8 cellular contexts compared by ENCODE assay signal in the genomic region with DNA sequence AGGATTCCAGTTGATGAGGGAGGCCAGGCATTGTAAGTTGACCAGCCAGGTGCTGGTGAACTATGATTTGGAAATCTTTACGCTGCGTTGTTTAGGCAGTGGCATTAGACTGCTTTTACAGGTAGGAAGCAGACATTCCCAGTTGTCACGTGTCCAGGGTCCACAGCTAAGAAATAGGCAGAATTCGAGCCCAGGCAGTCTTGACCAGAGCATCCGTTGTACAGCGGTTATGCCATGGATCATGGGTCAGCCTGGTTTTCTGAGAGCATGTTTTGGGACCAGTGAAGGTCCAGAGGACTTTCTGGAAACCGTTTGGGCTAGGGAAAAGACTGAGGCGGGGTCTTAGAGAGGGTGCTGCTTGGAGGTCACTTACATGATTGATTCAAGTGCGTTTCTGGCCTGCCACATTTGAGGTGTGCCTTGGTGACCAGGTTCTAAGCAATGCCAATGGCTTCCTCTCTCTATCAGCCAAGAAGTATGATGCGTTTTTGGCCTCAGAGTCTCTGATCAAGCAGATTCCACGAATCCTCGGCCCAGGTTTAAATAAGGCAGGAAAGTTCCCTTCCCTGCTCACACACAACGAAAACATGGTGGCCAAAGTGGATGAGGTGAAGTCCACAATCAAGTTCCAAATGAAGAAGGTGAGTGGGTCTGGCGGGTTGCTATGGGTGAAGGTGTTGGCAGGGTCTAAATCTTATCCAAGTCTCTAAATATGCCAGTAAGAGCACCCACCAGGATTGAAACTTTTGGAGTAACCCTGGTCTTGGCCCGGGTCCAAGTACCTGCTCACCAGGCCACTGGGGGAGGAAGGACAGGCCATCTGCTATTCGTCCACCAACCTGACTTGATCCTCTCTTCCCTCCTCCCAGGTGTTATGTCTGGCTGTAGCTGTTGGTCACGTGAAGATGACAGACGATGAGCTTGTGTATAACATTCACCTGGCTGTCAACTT. TPM values are rescaled to one million over a fixed set of nuclear protein-coding genes. Genes with fewer than 3 reads are reported as not detected.
DNase-seq lines count a peak whose midpoint lies in the region; ATAC-seq and TF ChIP-seq lines count a peak whose summit lies in the region.

No MANE protein-coding gene starts in this region.

- DNase-seq in GM23338 (ENCODE audit: low spot score), result no peak
- DNase-seq in Peyer's patch, result no peak
- DNase-seq in effector memory CD8-positive, alpha-beta T cell, result no peak
- no peak for DNase-seq in NCI-H2107 treated with DMSO at 0.1 percent for 48 hours (lab: John Stamatoyannopoulos, UW; ENCODE audit: unreplicated experiment)
- DNase-seq in KG1 (lab: John Stamatoyannopoulos, UW), result no peak

- peak overlapping the region; percentile 93 for H3K4me3 Mint-ChIP-seq in GM23338
- peak overlapping the region; percentile 97 to 98 for H3K4me3 Mint-ChIP-seq in effector memory CD8-positive, alpha-beta T cell

- TF ChIP-seq CTCF in GM23338 (conservative IDR thresholded peaks at IDR 0.05; ENCODE audit: low read depth in 2 of 2), result no peak
- no peak for TF ChIP-seq CTCF in Peyer's patch (IDR thresholded peaks at IDR 0.05)

- peaks cover 78% of the 10 kb centered on the region for H3K36me3 Mint-ChIP-seq in GM23338 (ENCODE audit: low read depth)
- H3K36me3 Mint-ChIP-seq in effector memory CD8-positive, alpha-beta T cell (ENCODE audit: insufficient read depth), result peaks cover 70% of the 10 kb centered on the region

- H3K79me2 ChIP-seq in GM23338 (replicated peaks; ENCODE audit: insufficient read depth), result peaks cover 33% of the 10 kb centered on the region

- H3K27ac ChIP-seq in GM23338 (ENCODE audit: low read depth) (peak overlapping the region; percentile 96), Peyer's patch (peak overlapping the region; percentile 80 to 94 (median 90))

- H3K4me1 Mint-ChIP-seq in GM23338, result peaks cover 45% of the 10 kb centered on the region
- H3K4me1 Mint-ChIP-seq in effector memory CD8-positive, alpha-beta T cell (ENCODE audit: low read depth in 2 of 2), result peaks cover 31 to 35% of the 10 kb centered on the region in 2 donors

- no peaks in the 10 kb centered on the region for H3K9me2 ChIP-seq in GM23338 (ENCODE audit: insufficient read depth)

- H3K4me2 ChIP-seq in GM23338, result peak overlapping the region; percentile 100

- peak overlapping the region; percentile 99 for H3K27ac Mint-ChIP-seq in GM23338
- peak overlapping the region; percentile 97 to 99 for H3K27ac Mint-ChIP-seq in effector memory CD8-positive, alpha-beta T cell

- peaks cover 40% of the 10 kb centered on the region for H4K20me1 ChIP-seq in GM23338 (replicated peaks; ENCODE audit: insufficient read depth)

- H2AFZ ChIP-seq in GM23338 (no peak overlapping the region), neuron (ENCODE audit: low read depth, low read length) (no peak overlapping the region)

- H3F3A ChIP-seq in GM23338 (replicated peaks; ENCODE audit: low read depth), result peaks cover 65% of the 10 kb centered on the region

- peaks cover 8% of the 10 kb centered on the region; the same call in 2 of the 3 replicates for H3K9me3 Mint-ChIP-seq in GM23338
- H3K9me3 Mint-ChIP-seq in effector memory CD8-positive, alpha-beta T cell, result no peaks in the 10 kb centered on the region

- peaks cover 38% of the 10 kb centered on the region for H3K36me3 ChIP-seq in GM23338 (ENCODE audit: insufficient read depth)
- H3K36me3 ChIP-seq in Peyer's patch, result peaks cover 0 to 42% (median 0%) of the 10 kb centered on the region in 3 donors
- H3K36me3 ChIP-seq in neuron (ENCODE audit: insufficient read depth, low read length), result peaks cover 42% of the 10 kb centered on the region

- ATAC-seq in GM23338 (no peak), HG03442 (IDR thresholded peaks at IDR 0.05; ENCODE audit: unreplicated experiment) (no peak), GM18868 (IDR thresholded peaks at IDR 0.05; ENCODE audit: unreplicated experiment) (no peak)
- ATAC-seq in effector memory CD8-positive, alpha-beta T cell (replicated peaks), result no peak

- H3K27me3 ChIP-seq in GM23338 (ENCODE audit: insufficient read depth) (peaks cover 5% of the 10 kb centered on the region; the same call in 1 of the 2 replicates), Peyer's patch (no peaks in the 10 kb centered on the region), neuron (ENCODE audit: insufficient read depth, low read length) (no peaks in the 10 kb centered on the region)

- H3K9me3 ChIP-seq in Peyer's patch, result no peaks in the 10 kb centered on the region
- H3K9me3 ChIP-seq in neuron (ENCODE audit: low read length), result no peaks in the 10 kb centered on the region

- H3K4me1 ChIP-seq in GM23338 (ENCODE audit: insufficient read depth) (peaks cover 25% of the 10 kb centered on the region), Peyer's patch (peaks cover 0 to 43% (median 3%) of the 10 kb centered on the region in 4 donors), neuron (ENCODE audit: insufficient read depth, low read length) (peaks cover 18% of the 10 kb centered on the region)

- H3K27me3 Mint-ChIP-seq in GM23338 (ENCODE audit: insufficient read depth, low read depth, poor library complexity), result peaks cover 61% of the 10 kb centered on the region
- no peaks in the 10 kb centered on the region for H3K27me3 Mint-ChIP-seq in effector memory CD8-positive, alpha-beta T cell

- peak overlapping the region; percentile 100 for H3K4me3 ChIP-seq in GM23338
- peak overlapping the region; percentile 55 to 86 (median 73) for H3K4me3 ChIP-seq in Peyer's patch
- H3K4me3 ChIP-seq in neuron (ENCODE audit: low read length), result peak overlapping the region; percentile 62

- no peak for TF ChIP-seq POLR2A in Peyer's patch (IDR thresholded peaks at IDR 0.05)

TF ChIP-seq in GM23338, 12 proteins besides CTCF, POLR2A, EP300 and RAD21 (continues in another document):
- TF ChIP-seq, protein P1, sequence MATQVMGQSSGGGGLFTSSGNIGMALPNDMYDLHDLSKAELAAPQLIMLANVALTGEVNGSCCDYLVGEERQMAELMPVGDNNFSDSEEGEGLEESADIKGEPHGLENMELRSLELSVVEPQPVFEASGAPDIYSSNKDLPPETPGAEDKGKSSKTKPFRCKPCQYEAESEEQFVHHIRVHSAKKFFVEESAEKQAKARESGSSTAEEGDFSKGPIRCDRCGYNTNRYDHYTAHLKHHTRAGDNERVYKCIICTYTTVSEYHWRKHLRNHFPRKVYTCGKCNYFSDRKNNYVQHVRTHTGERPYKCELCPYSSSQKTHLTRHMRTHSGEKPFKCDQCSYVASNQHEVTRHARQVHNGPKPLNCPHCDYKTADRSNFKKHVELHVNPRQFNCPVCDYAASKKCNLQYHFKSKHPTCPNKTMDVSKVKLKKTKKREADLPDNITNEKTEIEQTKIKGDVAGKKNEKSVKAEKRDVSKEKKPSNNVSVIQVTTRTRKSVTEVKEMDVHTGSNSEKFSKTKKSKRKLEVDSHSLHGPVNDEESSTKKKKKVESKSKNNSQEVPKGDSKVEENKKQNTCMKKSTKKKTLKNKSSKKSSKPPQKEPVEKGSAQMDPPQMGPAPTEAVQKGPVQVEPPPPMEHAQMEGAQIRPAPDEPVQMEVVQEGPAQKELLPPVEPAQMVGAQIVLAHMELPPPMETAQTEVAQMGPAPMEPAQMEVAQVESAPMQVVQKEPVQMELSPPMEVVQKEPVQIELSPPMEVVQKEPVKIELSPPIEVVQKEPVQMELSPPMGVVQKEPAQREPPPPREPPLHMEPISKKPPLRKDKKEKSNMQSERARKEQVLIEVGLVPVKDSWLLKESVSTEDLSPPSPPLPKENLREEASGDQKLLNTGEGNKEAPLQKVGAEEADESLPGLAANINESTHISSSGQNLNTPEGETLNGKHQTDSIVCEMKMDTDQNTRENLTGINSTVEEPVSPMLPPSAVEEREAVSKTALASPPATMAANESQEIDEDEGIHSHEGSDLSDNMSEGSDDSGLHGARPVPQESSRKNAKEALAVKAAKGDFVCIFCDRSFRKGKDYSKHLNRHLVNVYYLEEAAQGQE (IDR thresholded peaks at IDR 0.05; ENCODE audit: unreplicated experiment), result no peak
- TF ChIP-seq POLR2AphosphoS5 (IDR thresholded peaks at IDR 0.05; ENCODE audit: low read depth), result no peak
- TF ChIP-seq CREB1 (CRISPR knock-in tag; IDR thresholded peaks at IDR 0.05; ENCODE audit: low read depth), result no peak

RNA-seq across cellular contexts. Expression of a gene that starts 1.8 kb away (rescaled TPM):
- 1,297 and 1,329 TPM in 2 replicates for total RNA-seq in GM23338 (2014; rRNA removed; shearing (Covaris generic))
- 686 and 730 TPM in 2 replicates for polyA plus RNA-seq in GM23338 (2016; fragmentation: Nextera tagmentation; extraction: Ambion mirVana)
- total RNA-seq in Peyer's patch, result 1,000 to 10,000 TPM in 1 of 4 donors, 100 to 1,000 TPM in 3; 347 to 1,065 (median 530) TPM

RNA-seq across cellular contexts. Expression of a gene that starts 17.8 kb away (rescaled TPM):
- 18.5 and 25.5 TPM in 2 replicates for total RNA-seq in GM23338 (2014; rRNA removed; shearing (Covaris generic))
- polyA plus RNA-seq in GM23338 (2016; fragmentation: Nextera tagmentation; extraction: Ambion mirVana), result 5.4 and 6.5 TPM in 2 replicates
- 1 to 10 TPM; 1.8 to 7.4 (median 4.2) TPM for total RNA-seq in Peyer's patch

RNA-seq across cellular contexts. Expression of a gene that starts 26.9 kb away (rescaled TPM):
- 26.5 and 26.7 TPM in 2 replicates for total RNA-seq in GM23338 (2014; rRNA removed; shearing (Covaris generic))
- 15.0 and 15.6 TPM in 2 replicates for polyA plus RNA-seq in GM23338 (2016; fragmentation: Nextera tagmentation; extraction: Ambion mirVana)
- total RNA-seq in Peyer's patch, result 10 to 100 TPM; 10.7 to 32.9 (median 27.4) TPM

RNA-seq across cellular contexts. Expression of a gene that starts 42.7 kb away (rescaled TPM):
- 1.3 and 3.0 TPM in 2 replicates for total RNA-seq in GM23338 (2014; rRNA removed; shearing (Covaris generic))
- 3.8 and 7.1 TPM in 2 replicates for polyA plus RNA-seq in GM23338 (2016; fragmentation: Nextera tagmentation; extraction: Ambion mirVana)
- not detected for total RNA-seq in Peyer's patch
